In genomic region chr6:27132532-27133280, GRCh38 we compare ENCODE assay signal across 8 cellular contexts.
DNase-seq lines count a peak whose midpoint lies in the region; ATAC-seq and TF ChIP-seq lines count a peak whose summit lies in the region.

No MANE protein-coding gene starts in this region.

- peak overlapping the region; percentile 73 to 84 for H3K9ac ChIP-seq in colonic mucosa (ENCODE audit: low read depth in 2 of 2, low read length in 2 of 2)

- no peaks in the 10 kb centered on the region for H3K4me1 ChIP-seq in colonic mucosa

- DNase-seq in AML-193 (lab: John Stamatoyannopoulos, UW) (peak; percentile 99 to 100), NCI-H446 treated with DMSO at 0.1 percent for 48 hours (lab: John Stamatoyannopoulos, UW) (peak; percentile 100), colonic mucosa (peak; percentile 97)
- peak; percentile 83 for DNase-seq in activated CD4-positive, alpha-beta T cell treated with anti-CD3 and anti-CD28 coated beads for 1 hour
- DNase-seq in stimulated activated CD4-positive, alpha-beta T cell treated with anti-CD3 and anti-CD28 coated beads, Interleukin-1b, Interleukin-23, amount 100 ng/mL, for 4 hours (ENCODE audit: low read depth in 2 of 2) = peak; percentile 61 to 78

- peak overlapping the region; percentile 47 for H3K4me3 ChIP-seq in colonic mucosa

- H3K27me3 ChIP-seq in colonic mucosa (no peaks in the 10 kb centered on the region), layer of hippocampus (ENCODE audit: control insufficient read depth, insufficient read depth, low read length) (no peaks in the 10 kb centered on the region)

- ATAC-seq in GM19043 (IDR thresholded peaks at IDR 0.05; ENCODE audit: low read depth, unreplicated experiment) (peak; percentile 60), HG03378 (IDR thresholded peaks at IDR 0.05; ENCODE audit: unreplicated experiment) (peak; percentile 77)

- no peaks in the 10 kb centered on the region for H3K36me3 ChIP-seq in colonic mucosa

- no peaks in the 10 kb centered on the region for H3K9me3 ChIP-seq in colonic mucosa

- intact Hi-C loops in colonic mucosa (cut with DNase I) = no loop called here

- H3K27ac ChIP-seq in colonic mucosa (peak overlapping the region; percentile 95), layer of hippocampus (ENCODE audit: low read depth, low read length) (peak overlapping the region; percentile 58)

- no peak for TF ChIP-seq CTCF in colonic mucosa (IDR thresholded peaks at IDR 0.05)

Comparison
In these comparisons a context has a peak if more than half of its experiments do, and no peak if none do; other contexts are left out.
1. Peak in every context shown above with its lines: DNase-seq, ATAC-seq, H3K4me3 ChIP-seq and H3K27ac ChIP-seq.